Comparison of ENCODE assay signal across 33 cellular contexts in genomic region chr17:22145605-22146178, GRCh38.
"Had no signal": no experiment of that assay in that cellular context is flagged by ENCODE, and none has a peak within 500 bp of the region (broad histone marks: within the 10 kb centered on the region; RNA-seq: fewer than 3 reads in every experiment).

No MANE protein-coding gene starts in this region.

- H3K36me3 Mint-ChIP-seq: activated naive CD4-positive, alpha-beta T cell treated with anti-CD3 and anti-CD28 coated beads, Interleukin-2, amount 50 U/mL, for 24 hours; activated naive CD8-positive, alpha-beta T cell treated with anti-CD3 and anti-CD28 coated beads, Interleukin-2, amount 10 ng/mL, durations not matched to agents 7 days and 5 days had no signal

- FAIRE-seq: astrocyte had no signal

- H3K27ac Mint-ChIP-seq: activated CD4-positive, alpha-beta T cell treated with anti-CD3 and anti-CD28 coated beads for 36 hours; activated CD4-positive, alpha-beta T cell treated with anti-CD3 and anti-CD28 coated beads, Interleukin-2, amount 10 ng/mL, durations not matched to agents 7 days and 5 days; activated CD8-positive, alpha-beta T cell treated with anti-CD3 and anti-CD28 coated beads, Interleukin-2, amount 10 ng/mL, durations not matched to agents 7 days and 5 days; activated naive CD4-positive, alpha-beta T cell treated with anti-CD3 and anti-CD28 coated beads, Interleukin-2, amount 50 U/mL, for 24 hours; activated naive CD8-positive, alpha-beta T cell treated with anti-CD3 and anti-CD28 coated beads, Interleukin-2, amount 10 ng/mL, durations not matched to agents 7 days and 5 days; activated T-cell treated with anti-CD3 and anti-CD28 coated beads, Interleukin-2, amount 50 U/mL, for 24 hours; activated T-helper 2 cell treated with anti-CD3 and anti-CD28 coated beads, Interferon-gamma antibody, Interleukin-2, Interleukin-4, amounts not matched to agents 10 μg/mL and 5 μg/mL and 100 μg/mL, durations not matched to agents 14 hours and 24 hours and 36 hours; WTC11 had no signal

- DNase-seq: activated CD4-positive, alpha-beta T cell treated with anti-CD3 and anti-CD28 coated beads for 36 hours; activated CD4-positive, alpha-beta T cell treated with anti-CD3 and anti-CD28 coated beads, Interleukin-2, amount 10 ng/mL, durations not matched to agents 7 days and 5 days; activated CD4-positive, alpha-beta T cell treated with anti-CD3 and anti-CD28 coated beads, Interleukin-2, amount 50 U/mL, for 48 hours; activated CD8-positive, alpha-beta T cell treated with anti-CD3 and anti-CD28 coated beads, Interleukin-2, amount 10 ng/mL, durations not matched to agents 7 days and 5 days; activated gamma-delta T cell; activated naive CD4-positive, alpha-beta T cell treated with Interleukin-2 at 50 U/mL for 16 hours; activated naive CD8-positive, alpha-beta T cell treated with anti-CD3 and anti-CD28 coated beads, Interleukin-2, amount 10 ng/mL, durations not matched to agents 7 days and 5 days; activated T-cell treated with anti-CD3 and anti-CD28 coated beads, Interleukin-2, amount 50 U/mL, for 24 hours; body of pancreas; Kasumi-1; KG1; MG63; NCI-H1048; NCI-H1436 treated with DMSO at 0.1 percent for 48 hours; NCI-H1694 treated with DMSO at 0.1 percent for 48 hours; NCI-H2029; NCI-H345; NCI-H510A; NCI-H526; NCI-H748 treated with DMSO at 0.1 percent for 48 hours; PC-3; Peyer's patch; RPMI8226; SW 1271; T-helper 1 cell; T-helper 2 cell; T-helper 9 cell had no signal

- H3K27ac ChIP-seq: body of pancreas, breast epithelium, Peyer's patch had no signal

- H3K4me1 ChIP-seq: body of pancreas, breast epithelium, Peyer's patch had no signal

- H3K27me3 Mint-ChIP-seq: activated CD4-positive, alpha-beta T cell treated with anti-CD3 and anti-CD28 coated beads for 36 hours; activated CD4-positive, alpha-beta T cell treated with anti-CD3 and anti-CD28 coated beads, Interleukin-2, amount 10 ng/mL, durations not matched to agents 7 days and 5 days; activated naive CD4-positive, alpha-beta T cell treated with anti-CD3 and anti-CD28 coated beads, Interleukin-2, amount 50 U/mL, for 24 hours; activated naive CD8-positive, alpha-beta T cell treated with anti-CD3 and anti-CD28 coated beads, Interleukin-2, amount 10 ng/mL, durations not matched to agents 7 days and 5 days; activated T-cell treated with anti-CD3 and anti-CD28 coated beads, Interleukin-2, amount 50 U/mL, for 24 hours had no signal

- H3K4me3 Mint-ChIP-seq: activated CD4-positive, alpha-beta T cell treated with anti-CD3 and anti-CD28 coated beads for 36 hours; activated CD4-positive, alpha-beta T cell treated with anti-CD3 and anti-CD28 coated beads, Interleukin-2, amount 10 ng/mL, durations not matched to agents 7 days and 5 days; activated CD8-positive, alpha-beta T cell treated with anti-CD3 and anti-CD28 coated beads, Interleukin-2, amount 10 ng/mL, durations not matched to agents 7 days and 5 days; activated naive CD4-positive, alpha-beta T cell treated with anti-CD3 and anti-CD28 coated beads, Interleukin-2, amount 50 U/mL, for 24 hours; activated naive CD8-positive, alpha-beta T cell treated with anti-CD3 and anti-CD28 coated beads, Interleukin-2, amount 10 ng/mL, durations not matched to agents 7 days and 5 days; activated T-cell treated with anti-CD3 and anti-CD28 coated beads, Interleukin-2, amount 50 U/mL, for 24 hours; WTC11 had no signal

- H3K4me3 ChIP-seq: body of pancreas, breast epithelium, MG63, Peyer's patch had no signal

- H3K36me3 ChIP-seq: breast epithelium, MG63, Peyer's patch had no signal

- H3K4me1 Mint-ChIP-seq: activated CD4-positive, alpha-beta T cell treated with anti-CD3 and anti-CD28 coated beads for 36 hours; activated CD4-positive, alpha-beta T cell treated with anti-CD3 and anti-CD28 coated beads, Interleukin-2, amount 10 ng/mL, durations not matched to agents 7 days and 5 days; activated naive CD4-positive, alpha-beta T cell treated with anti-CD3 and anti-CD28 coated beads, Interleukin-2, amount 50 U/mL, for 24 hours; activated naive CD8-positive, alpha-beta T cell treated with anti-CD3 and anti-CD28 coated beads, Interleukin-2, amount 10 ng/mL, durations not matched to agents 7 days and 5 days; WTC11 had no signal

- H3K27me3 ChIP-seq: body of pancreas, MG63, Peyer's patch had no signal

- H3K9me3 ChIP-seq: body of pancreas, breast epithelium, MG63, Peyer's patch had no signal

- ATAC-seq: activated CD4-positive, alpha-beta T cell treated with anti-CD3 and anti-CD28 coated beads for 36 hours; activated CD4-positive, CD25-positive, alpha-beta regulatory T cell treated with anti-CD3 and anti-CD28 coated beads, Interleukin-2, amount 50 U/mL, for 24 hours; activated CD8-positive, alpha-beta T cell treated with anti-CD3 and anti-CD28 coated beads, Interleukin-2, amount 10 ng/mL, durations not matched to agents 7 days and 5 days; body of pancreas; PC-3; WTC11 had no signal
